ENCODE assay signal across 26 cellular contexts in the genomic region with DNA sequence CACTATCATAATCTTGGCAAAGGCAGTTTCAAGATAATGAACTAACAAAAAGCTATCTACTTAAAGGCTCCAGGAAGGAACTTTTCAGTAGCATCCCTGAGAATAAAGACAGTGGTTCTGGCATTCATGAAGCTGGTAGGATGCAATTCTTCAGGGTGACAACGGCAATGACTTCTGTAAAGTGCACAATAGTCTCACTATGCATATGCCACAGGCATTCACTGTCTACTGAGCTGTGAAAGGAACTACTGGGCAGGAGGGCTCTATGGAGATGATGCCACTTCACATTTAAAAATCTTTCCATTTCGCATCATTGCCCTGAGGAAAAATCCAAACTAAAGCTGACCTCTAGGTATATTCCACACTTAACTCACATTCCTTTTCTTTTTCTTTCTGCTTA.
A peak's percentile ranks its signal among the peaks of the same experiment; 100 is the strongest.
DNase-seq lines count a peak whose midpoint lies in the region; ATAC-seq and TF ChIP-seq lines count a peak whose summit lies in the region.
"Had no signal": no experiment of that assay in that cellular context is flagged by ENCODE, and none has a peak within 500 bp of the region (broad histone marks: within the 10 kb centered on the region; RNA-seq: fewer than 3 reads in every experiment).

No MANE protein-coding gene starts in this region.

- CTCF ChIA-PET in mammary epithelial cell (lab: Charles Lee; ENCODE audit: low non-redundant PET), result no interaction called here
- CTCF ChIA-PET in CD4-positive, alpha-beta memory T cell (lab: Charles Lee; ENCODE audit: partially characterized antibody), result no interaction called here
- CTCF ChIA-PET in activated CD4-positive, alpha-beta memory T cell treated with anti-CD3 and anti-CD28 coated beads for 36 hours (lab: Charles Lee), result no interaction called here

- no peak overlapping the region for H3K4me3 Mint-ChIP-seq in type B pancreatic cell
- no peak overlapping the region for H3K4me3 Mint-ChIP-seq in CD4-positive, alpha-beta memory T cell
- H3K4me3 Mint-ChIP-seq in activated CD4-positive, alpha-beta memory T cell treated with anti-CD3 and anti-CD28 coated beads for 36 hours, result no peak overlapping the region
- H3K4me3 Mint-ChIP-seq: activated CD8-positive, alpha-beta T cell treated with anti-CD3 and anti-CD28 coated beads for 36 hours; activated naive CD8-positive, alpha-beta T cell; CD4-positive, CD25-positive, alpha-beta regulatory T cell; dendritic cell treated with granulocyte-macrophage colony-stimulating factor and Interleukin-4, amounts not matched to agents 40 ng/mL and 50 ng/mL, for 4 days; neural crest cell; stimulated activated naive B cell treated with anti-CD40 and anti-IgM and Interleukin-4, amounts not matched to agents 10 μg/mL and 1 μg/mL and 100 μg/mL, for 72 hours; T-helper 17 cell had no signal

- ATAC-seq in GM19397 (IDR thresholded peaks at IDR 0.05; ENCODE audit: unreplicated experiment), result no peak
- ATAC-seq: activated CD8-positive, alpha-beta T cell treated with anti-CD3 and anti-CD28 coated beads for 36 hours; left ventricle myocardium superior; stimulated activated naive B cell treated with anti-CD40 and anti-IgM and Interleukin-4, amounts not matched to agents 10 μg/mL and 1 μg/mL and 100 μg/mL, for 72 hours; T-helper 17 cell had no signal

- H3K9me2 ChIP-seq in Karpas-422 (replicated peaks; ENCODE audit: insufficient read depth, low read length), result no peaks in the 10 kb centered on the region

- no peaks in the 10 kb centered on the region for H3K4me1 ChIP-seq in Karpas-422 (ENCODE audit: low read length)
- peaks cover 24% of the 10 kb centered on the region for H3K4me1 ChIP-seq in mammary epithelial cell (ENCODE audit: insufficient read depth, low read length)
- peaks cover 6% of the 10 kb centered on the region for H3K4me1 ChIP-seq in mesodermal cell (ENCODE audit: control insufficient read depth, insufficient read depth, low read length, poor library complexity, severe bottlenecking)
- no peaks in the 10 kb centered on the region for H3K4me1 ChIP-seq in CD4-positive, alpha-beta memory T cell (ENCODE audit: insufficient read depth, low read length)
- H3K4me1 ChIP-seq: ascending aorta had no signal

- peaks cover 6% of the 10 kb centered on the region for H3K9me3 Mint-ChIP-seq in type B pancreatic cell
- H3K9me3 Mint-ChIP-seq in CD4-positive, alpha-beta memory T cell, result peaks cover 0 to 14% (median 6%) of the 10 kb centered on the region in 8 donors
- H3K9me3 Mint-ChIP-seq in activated CD4-positive, alpha-beta memory T cell treated with anti-CD3 and anti-CD28 coated beads for 36 hours, result peaks cover 6% of the 10 kb centered on the region

- peak overlapping the region; percentile 81 for H3K27ac Mint-ChIP-seq in type B pancreatic cell
- H3K27ac Mint-ChIP-seq in CD4-positive, alpha-beta memory T cell, result no peak overlapping the region
- no peak overlapping the region for H3K27ac Mint-ChIP-seq in activated CD4-positive, alpha-beta memory T cell treated with anti-CD3 and anti-CD28 coated beads for 36 hours
- H3K27ac Mint-ChIP-seq: activated CD8-positive, alpha-beta T cell treated with anti-CD3 and anti-CD28 coated beads for 36 hours; activated naive CD8-positive, alpha-beta T cell; CD4-positive, CD25-positive, alpha-beta regulatory T cell; dendritic cell treated with granulocyte-macrophage colony-stimulating factor and Interleukin-4, amounts not matched to agents 40 ng/mL and 50 ng/mL, for 4 days; stimulated activated naive B cell treated with anti-CD40 and anti-IgM and Interleukin-4, amounts not matched to agents 10 μg/mL and 1 μg/mL and 100 μg/mL, for 72 hours; T-helper 17 cell had no signal

- H3K79me2 ChIP-seq in Karpas-422 (ENCODE audit: low read length) (no peaks in the 10 kb centered on the region), mammary epithelial cell (ENCODE audit: insufficient read depth, low read length) (no peaks in the 10 kb centered on the region)

- no TSS peak for BruUV-seq in mammary epithelial cell (replicated peaks; lab: Mats Ljungman, UMichigan)

- DNase-seq in Karpas-422, result no peak
- no peak for DNase-seq in mammary epithelial cell
- DNase-seq in type B pancreatic cell (ENCODE audit: extremely low spot score, unreplicated experiment), result no peak
- no peak for DNase-seq in CD4-positive, alpha-beta memory T cell
- no peak for DNase-seq in activated CD4-positive, alpha-beta memory T cell treated with anti-CD3 and anti-CD28 coated beads for 36 hours
- DNase-seq: activated CD4-positive, alpha-beta T cell treated with anti-CD3 and anti-CD28 coated beads for 1 hour; activated CD8-positive, alpha-beta T cell treated with anti-CD3 and anti-CD28 coated beads for 36 hours; activated effector memory CD4-positive, alpha-beta T cell treated with Interleukin-2 at 50 U/mL for 16 hours; CD4-positive, CD25-positive, alpha-beta regulatory T cell; central memory CD4-positive, alpha-beta T cell; KBM-7; left ventricle myocardium superior; NCI-H1436; NCI-H2107; NCI-H748 treated with DMSO at 0.1 percent for 48 hours; posterior cingulate gyrus; RPMI8226; stimulated activated CD4-positive, alpha-beta T cell treated with anti-CD3 and anti-CD28 coated beads, Interleukin-15, amount 100 ng/mL, for 24 hours; stimulated activated naive B cell treated with anti-CD40 and anti-IgM and Interleukin-4, amounts not matched to agents 10 μg/mL and 1 μg/mL and 100 μg/mL, for 72 hours; T-helper 17 cell had no signal

- H2AFZ ChIP-seq in Karpas-422 (ENCODE audit: low read length) (peak overlapping the region; percentile 65; the same call in 1 of the 2 replicates), mammary epithelial cell (ENCODE audit: low read depth, low read length) (peak overlapping the region; percentile 72)

- H4K20me1 ChIP-seq in Karpas-422 (ENCODE audit: insufficient read depth, low read depth, low read length) (no peaks in the 10 kb centered on the region), mammary epithelial cell (ENCODE audit: insufficient read depth, low read length) (no peaks in the 10 kb centered on the region)

- no peak overlapping the region for H3K9ac ChIP-seq in Karpas-422 (ENCODE audit: low read length)
- peak overlapping the region; percentile 34 for H3K9ac ChIP-seq in mammary epithelial cell (ENCODE audit: insufficient read depth, low read length)

- no peaks in the 10 kb centered on the region for H3K36me3 Mint-ChIP-seq in type B pancreatic cell
- no peaks in the 10 kb centered on the region for H3K36me3 Mint-ChIP-seq in CD4-positive, alpha-beta memory T cell
- no peaks in the 10 kb centered on the region for H3K36me3 Mint-ChIP-seq in activated CD4-positive, alpha-beta memory T cell treated with anti-CD3 and anti-CD28 coated beads for 36 hours
- H3K36me3 Mint-ChIP-seq: activated naive CD8-positive, alpha-beta T cell; CD4-positive, CD25-positive, alpha-beta regulatory T cell; stimulated activated naive B cell treated with anti-CD40 and anti-IgM and Interleukin-4, amounts not matched to agents 10 μg/mL and 1 μg/mL and 100 μg/mL, for 72 hours had no signal

- H3K36me3 ChIP-seq in Karpas-422 (ENCODE audit: insufficient read depth, low read length) (no peaks in the 10 kb centered on the region), mammary epithelial cell (ENCODE audit: insufficient read depth, low read length) (no peaks in the 10 kb centered on the region), mesodermal cell (ENCODE audit: control insufficient read depth, insufficient read depth, low read length) (no peaks in the 10 kb centered on the region)
- no peaks in the 10 kb centered on the region for H3K36me3 ChIP-seq in CD4-positive, alpha-beta memory T cell (ENCODE audit: insufficient read depth, low read length)
- H3K36me3 ChIP-seq: ascending aorta had no signal

- H3K27ac ChIP-seq in Karpas-422 (ENCODE audit: low read length) (no peak overlapping the region), mammary epithelial cell (ENCODE audit: insufficient read depth, low read depth, low read length) (peak overlapping the region; percentile 88), mesodermal cell (ENCODE audit: low read depth, low read length, severe bottlenecking) (peak overlapping the region; percentile 66)
- H3K27ac ChIP-seq in CD4-positive, alpha-beta memory T cell (ENCODE audit: low read depth, low read length), result no peak overlapping the region
- H3K27ac ChIP-seq: ascending aorta had no signal

- intact Hi-C loops in mammary epithelial cell (cut with micrococcal nuclease), result no loop called here
- intact Hi-C loops in CD4-positive, alpha-beta memory T cell (cut with micrococcal nuclease), result no loop called here
- intact Hi-C loops in activated CD4-positive, alpha-beta memory T cell treated with anti-CD3 and anti-CD28 coated beads for 36 hours (cut with micrococcal nuclease), result no loop called here

- in situ Hi-C loops in mammary epithelial cell (cut with MboI; ENCODE audit: low sequenced_read_pairs in 2 of 2), result no loop called here

- POLR2A ChIA-PET in CD4-positive, alpha-beta memory T cell (lab: Charles Lee; ENCODE audit: partially characterized antibody), result no interaction called here
- POLR2A ChIA-PET in activated CD4-positive, alpha-beta memory T cell treated with anti-CD3 and anti-CD28 coated beads for 36 hours (lab: Charles Lee), result no interaction called here

- dilution Hi-C loops in mammary epithelial cell (cut with HindIII; ENCODE audit: low sequenced_read_pairs), result no loop called here

- H3K4me1 Mint-ChIP-seq in type B pancreatic cell (ENCODE audit: unreplicated experiment), result peaks cover 14% of the 10 kb centered on the region
- H3K4me1 Mint-ChIP-seq in CD4-positive, alpha-beta memory T cell, result no peaks in the 10 kb centered on the region
- H3K4me1 Mint-ChIP-seq in activated CD4-positive, alpha-beta memory T cell treated with anti-CD3 and anti-CD28 coated beads for 36 hours (ENCODE audit: low read depth), result no peaks in the 10 kb centered on the region
- H3K4me1 Mint-ChIP-seq: CD4-positive, CD25-positive, alpha-beta regulatory T cell; stimulated activated naive B cell treated with anti-CD40 and anti-IgM and Interleukin-4, amounts not matched to agents 10 μg/mL and 1 μg/mL and 100 μg/mL, for 72 hours; T-helper 17 cell had no signal

- H3K9me3 ChIP-seq in Karpas-422 (ENCODE audit: low read length) (no peaks in the 10 kb centered on the region), mammary epithelial cell (replicated peaks; ENCODE audit: insufficient read depth, low read length) (no peaks in the 10 kb centered on the region), mesodermal cell (ENCODE audit: control insufficient read depth, low read length) (peaks cover 7% of the 10 kb centered on the region)
- H3K9me3 ChIP-seq in CD4-positive, alpha-beta memory T cell (ENCODE audit: control insufficient read depth in 1 of 2, low read length in 2 of 2), result no peaks in the 10 kb centered on the region
- H3K9me3 ChIP-seq: ascending aorta had no signal

- WGBS in mammary epithelial cell (ENCODE audit: low coverage, missing lambda C conversion rate), result 29% methylated on average over 2 of the region's 2 CpGs
- WGBS in mesodermal cell (ENCODE audit: insufficient coverage in 2 of 2), 2 experiments, result 67 to 100% methylated on average over 1 to 2 of the region's 2 CpGs

- TF ChIP-seq CTCF in mammary epithelial cell (conservative IDR thresholded peaks at IDR 0.05 in 1 of 2, IDR thresholded peaks at IDR 0.05 in 1 of 2; ENCODE audit: extremely low read depth in 1 of 2, insufficient read depth in 1 of 2, low read depth in 1 of 2, low read length in 2 of 2) (no peak), type B pancreatic cell (conservative IDR thresholded peaks at IDR 0.05) (no peak)

- H3K27me3 ChIP-seq in Karpas-422 (ENCODE audit: low read length) (no peaks in the 10 kb centered on the region), mammary epithelial cell (ENCODE audit: insufficient read depth, low read length) (no peaks in the 10 kb centered on the region)
- no peaks in the 10 kb centered on the region for H3K27me3 ChIP-seq in CD4-positive, alpha-beta memory T cell (ENCODE audit: insufficient read depth, low read length)
- H3K27me3 ChIP-seq: ascending aorta had no signal

- H3K4me2 ChIP-seq in Karpas-422 (ENCODE audit: low read depth, low read length, poor library complexity, severe bottlenecking) (no peak overlapping the region), mammary epithelial cell (ENCODE audit: insufficient read depth, low read depth, low read length) (peak overlapping the region; percentile 29)

- H3K27me3 Mint-ChIP-seq in type B pancreatic cell, result no peaks in the 10 kb centered on the region
- no peaks in the 10 kb centered on the region for H3K27me3 Mint-ChIP-seq in CD4-positive, alpha-beta memory T cell
- no peaks in the 10 kb centered on the region for H3K27me3 Mint-ChIP-seq in activated CD4-positive, alpha-beta memory T cell treated with anti-CD3 and anti-CD28 coated beads for 36 hours
- H3K27me3 Mint-ChIP-seq: activated CD8-positive, alpha-beta T cell treated with anti-CD3 and anti-CD28 coated beads for 36 hours; activated naive CD8-positive, alpha-beta T cell; CD4-positive, CD25-positive, alpha-beta regulatory T cell; dendritic cell treated with granulocyte-macrophage colony-stimulating factor and Interleukin-4, amounts not matched to agents 40 ng/mL and 50 ng/mL, for 4 days; stimulated activated naive B cell treated with anti-CD40 and anti-IgM and Interleukin-4, amounts not matched to agents 10 μg/mL and 1 μg/mL and 100 μg/mL, for 72 hours; T-helper 17 cell had no signal

- H3K4me3 ChIP-seq in Karpas-422 (ENCODE audit: low read length), result no peak overlapping the region
- no peak overlapping the region for H3K4me3 ChIP-seq in mammary epithelial cell (replicated peaks in 1 of 3; ENCODE audit: insufficient read depth in 1 of 3, low read depth in 2 of 3, low read length in 3 of 3)
- no peak overlapping the region for H3K4me3 ChIP-seq in mesodermal cell (ENCODE audit: extremely low read depth, insufficient read depth, low read length, poor library complexity, severe bottlenecking)
- no peak overlapping the region for H3K4me3 ChIP-seq in CD4-positive, alpha-beta memory T cell (ENCODE audit: low read length in 2 of 2)
- H3K4me3 ChIP-seq: ascending aorta had no signal

Comparison
In these comparisons a context has a peak if more than half of its experiments do, and no peak if none do; other contexts are left out.
1. H3K27ac ChIP-seq: peak in mammary epithelial cell (single experiment) and mesodermal cell (single experiment); none in Karpas-422 (single experiment) and CD4-positive, alpha-beta memory T cell (single experiment).